ENCODE assay signal across 16 cellular contexts in the genomic region with DNA sequence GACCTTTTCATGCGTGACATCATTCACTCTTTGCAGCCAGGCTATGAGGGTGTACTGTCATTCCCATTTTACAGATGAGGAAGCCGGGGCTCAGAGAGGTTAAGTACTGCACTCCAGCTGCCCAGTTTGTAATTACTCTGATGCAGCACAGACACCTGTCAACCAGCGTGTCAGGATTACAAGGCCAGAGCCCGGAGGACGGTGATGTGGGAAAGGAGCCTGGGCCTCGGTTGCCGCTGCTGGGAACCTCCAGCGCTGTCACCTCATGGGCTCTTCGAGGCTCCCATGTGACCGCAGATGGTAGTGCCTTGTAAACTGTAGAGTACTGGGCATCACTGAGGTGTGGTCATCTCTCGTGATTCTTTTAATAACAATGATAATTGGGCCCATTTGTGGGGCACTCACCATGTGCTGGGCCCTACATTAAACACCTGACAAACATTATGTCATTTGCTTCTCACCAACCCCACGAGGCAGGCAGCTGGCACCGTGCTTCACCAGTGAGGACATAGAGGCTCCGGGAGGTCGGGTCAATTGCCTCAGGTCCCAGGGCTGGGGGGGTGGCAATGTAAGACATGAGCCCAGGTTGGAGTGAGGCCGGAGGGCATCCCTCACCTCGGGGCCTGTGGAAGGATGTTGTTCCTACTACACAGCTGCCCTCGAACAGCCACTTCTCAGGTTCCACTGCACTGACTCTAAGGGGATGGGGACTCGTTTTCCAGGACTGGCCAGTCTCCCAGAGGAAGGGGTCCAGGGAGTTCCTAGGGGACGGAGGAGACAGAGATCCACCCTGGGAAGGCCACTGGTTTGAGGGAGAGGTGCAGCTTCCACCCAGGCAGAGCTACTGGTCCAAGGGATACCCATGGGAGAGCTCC. TPM values are rescaled to one million over a fixed set of nuclear protein-coding genes. Genes with fewer than 3 reads are reported as not detected.
DNase-seq lines count a peak whose midpoint lies in the region; ATAC-seq and TF ChIP-seq lines count a peak whose summit lies in the region.
"Had no signal": no experiment of that assay in that cellular context is flagged by ENCODE, and none has a peak within 500 bp of the region (broad histone marks: within the 10 kb centered on the region; RNA-seq: fewer than 3 reads in every experiment).

No MANE protein-coding gene starts in this region.

- H3K27ac ChIP-seq in HCT116 (ENCODE audit: low read depth, low read length) = no peak overlapping the region
- H3K27ac ChIP-seq in RWPE1 = peak overlapping the region; percentile 45
- no peak overlapping the region for H3K27ac ChIP-seq in mesenchymal stem cell (ENCODE audit: low read length, poor library complexity, severe bottlenecking)
- H3K27ac ChIP-seq in trophoblast cell (ENCODE audit: low read depth, low read length) = no peak overlapping the region

- no peak for TF ChIP-seq RAD21 in HCT116 (IDR thresholded peaks at IDR 0.05; ENCODE audit: low read depth)

- intact Hi-C loops in HCT116 (cut with micrococcal nuclease) = no loop called here

- H3K79me1 ChIP-seq in mesenchymal stem cell (replicated peaks; ENCODE audit: low read length, poor library complexity, severe bottlenecking) (no peaks in the 10 kb centered on the region), trophoblast cell (ENCODE audit: low read length) (peaks cover 4% of the 10 kb centered on the region)

- no peak overlapping the region for H2BK15ac ChIP-seq in mesenchymal stem cell (ENCODE audit: low read depth, poor library complexity, severe bottlenecking)

- H3K4ac ChIP-seq in mesenchymal stem cell (ENCODE audit: low read depth in 1 of 2, low read length in 2 of 2) (no peak overlapping the region), trophoblast cell (ENCODE audit: low read depth, low read length) (no peak overlapping the region)

- H3K18ac ChIP-seq in mesenchymal stem cell (ENCODE audit: low read depth in 1 of 2, low read length in 2 of 2) (no peak overlapping the region), trophoblast cell (ENCODE audit: low read length) (no peak overlapping the region)

- no peak overlapping the region for H3K4me3 ChIP-seq in HCT116 (replicated peaks in 1 of 2; ENCODE audit: low read depth in 1 of 2, low read length in 2 of 2)
- H3K4me3 ChIP-seq in mesenchymal stem cell (ENCODE audit: insufficient read depth in 1 of 2, low read depth in 1 of 2, low read length in 2 of 2) = no peak overlapping the region
- H3K4me3 ChIP-seq in trophoblast cell (ENCODE audit: low read depth, low read length) = no peak overlapping the region
- H3K4me3 ChIP-seq: BLaER1 treated with 17β-estradiol and CSF1 and Interleukin-3, amounts not matched to agents 10 nM and 100 nM; HAP-1 had no signal

- H3K36me3 ChIP-seq in HCT116 (ENCODE audit: control insufficient read depth in 1 of 2, insufficient read depth in 2 of 2, low read length in 2 of 2) (no peaks in the 10 kb centered on the region), mesenchymal stem cell (ENCODE audit: control insufficient read depth in 1 of 2, insufficient read depth in 2 of 2, low read depth in 1 of 2, low read length in 2 of 2) (no peaks in the 10 kb centered on the region), trophoblast cell (ENCODE audit: control insufficient read depth in 1 of 2, insufficient read depth in 2 of 2, low read length in 2 of 2) (no peaks in the 10 kb centered on the region)
- H3K36me3 ChIP-seq: BLaER1 treated with 17β-estradiol and CSF1 and Interleukin-3, amounts not matched to agents 10 nM and 100 nM; HAP-1 had no signal

- H2BK120ac ChIP-seq in mesenchymal stem cell (ENCODE audit: low read depth, low read length) = no peak overlapping the region
- no peak overlapping the region for H2BK120ac ChIP-seq in trophoblast cell (ENCODE audit: insufficient read depth, low read length, poor library complexity)

- H4K91ac ChIP-seq in mesenchymal stem cell (ENCODE audit: low read length) (no peak overlapping the region), trophoblast cell (ENCODE audit: low read depth, low read length) (peak overlapping the region; percentile 45)

- H3K9ac ChIP-seq in HCT116 (ENCODE audit: low read length) (no peak overlapping the region), mesenchymal stem cell (ENCODE audit: low read length) (no peak overlapping the region), trophoblast cell (ENCODE audit: low read length) (no peak overlapping the region)
- H3K9ac ChIP-seq: BLaER1 treated with 17β-estradiol and CSF1 and Interleukin-3, amounts not matched to agents 10 nM and 100 nM had no signal

- H2AK5ac ChIP-seq in mesenchymal stem cell (ENCODE audit: low read length, severe bottlenecking) = peak overlapping the region; percentile 29
- H2AK5ac ChIP-seq in trophoblast cell (ENCODE audit: low read length) = peak overlapping the region; percentile 38

- H3K4me1 ChIP-seq in HCT116 (ENCODE audit: control insufficient read depth in 1 of 2, insufficient read depth in 2 of 2, low read length in 2 of 2) = peaks cover 0 to 5% of the 10 kb centered on the region in 2 experiments; a peak in 2 of 4 replicates
- H3K4me1 ChIP-seq in mesenchymal stem cell (ENCODE audit: control insufficient read depth, insufficient read depth, low read depth, low read length) = peaks cover 16% of the 10 kb centered on the region
- peaks cover 5 to 16% of the 10 kb centered on the region in 2 experiments for H3K4me1 ChIP-seq in trophoblast cell (ENCODE audit: control insufficient read depth in 1 of 2, insufficient read depth in 2 of 2, low read length in 2 of 2)

- H3K27me3 ChIP-seq in HCT116 (ENCODE audit: insufficient read depth, low read length) (no peaks in the 10 kb centered on the region), mesenchymal stem cell (ENCODE audit: control insufficient read depth in 1 of 2, insufficient read depth in 1 of 2, low read length in 2 of 2) (peaks cover 0 to 60% of the 10 kb centered on the region in 2 experiments), trophoblast cell (ENCODE audit: insufficient read depth, low read length) (no peaks in the 10 kb centered on the region)
- H3K27me3 ChIP-seq: BLaER1 treated with 17β-estradiol and CSF1 and Interleukin-3, amounts not matched to agents 10 nM and 100 nM had no signal

- H3K14ac ChIP-seq in mesenchymal stem cell (ENCODE audit: low read length in 2 of 2) (no peak overlapping the region), trophoblast cell (ENCODE audit: low read length) (no peak overlapping the region)

- H2AFZ ChIP-seq in HCT116 (ENCODE audit: low read depth, low read length, poor library complexity, severe bottlenecking) (no peak overlapping the region), mesenchymal stem cell (ENCODE audit: low read depth, low read length) (no peak overlapping the region), trophoblast cell (ENCODE audit: insufficient read depth, low read length, poor library complexity) (no peak overlapping the region)

- no peak overlapping the region for H4K12ac ChIP-seq in trophoblast cell (ENCODE audit: low read depth, low read length)

- H2BK12ac ChIP-seq in mesenchymal stem cell (ENCODE audit: low read length in 2 of 2) = no peak overlapping the region
- H2BK12ac ChIP-seq in trophoblast cell (ENCODE audit: low read length) = peak overlapping the region; percentile 12

- peak; percentile 16; the same call in 1 of the 2 replicates for ATAC-seq in HCT116
- ATAC-seq in GM21619 (IDR thresholded peaks at IDR 0.05; ENCODE audit: unreplicated experiment) = no peak
- ATAC-seq in GM21360 (IDR thresholded peaks at IDR 0.05; ENCODE audit: unreplicated experiment) = no peak
- ATAC-seq: HepG2 had no signal

- WGBS in mesenchymal stem cell = 94% methylated on average over 19 of the region's 20 CpGs
- no CpG with 5 or more reads among the region's 20 CpGs for WGBS in trophoblast cell (ENCODE audit: extremely low coverage, insufficient coverage, insufficient read length)

- H3K9me2 ChIP-seq in HCT116 (ENCODE audit: insufficient read depth) = no peaks in the 10 kb centered on the region

- H3K4me2 ChIP-seq in HCT116 (ENCODE audit: low read length) = no peak overlapping the region
- H3K4me2 ChIP-seq in mesenchymal stem cell (ENCODE audit: low read length, poor library complexity, severe bottlenecking) = no peak overlapping the region
- H3K4me2 ChIP-seq in trophoblast cell (ENCODE audit: low read length) = no peak overlapping the region

- no peak for TF ChIP-seq CTCF in HCT116 (IDR thresholded peaks at IDR 0.05 in 2 of 3, conservative IDR thresholded peaks at IDR 0.05 in 1 of 3; ENCODE audit: borderline replicate concordance in 1 of 3, insufficient read depth in 1 of 3, low read depth in 2 of 3, low read length in 2 of 3)
- TF ChIP-seq CTCF in RWPE1 (conservative IDR thresholded peaks at IDR 0.05; ENCODE audit: low read depth) = no peak

- no TSS peak for BruUV-seq in HCT116 (replicated peaks; lab: Mats Ljungman, UMichigan)

- H3K9me3 ChIP-seq in HCT116 (ENCODE audit: control insufficient read depth in 1 of 2, insufficient read depth in 1 of 2, low read depth in 1 of 2, low read length in 2 of 2) (no peaks in the 10 kb centered on the region), mesenchymal stem cell (ENCODE audit: control insufficient read depth, low read length) (peaks cover 4% of the 10 kb centered on the region), trophoblast cell (ENCODE audit: insufficient read depth, low read depth, low read length) (peaks cover 6% of the 10 kb centered on the region)
- H3K9me3 ChIP-seq: HAP-1 had no signal

- CTCF ChIA-PET in HCT116 (lab: Charles Lee) = no interaction called here
- CTCF ChIA-PET in RWPE1 (lab: Yijun Ruan, JAX) = interaction anchor here (0.6 kb wide), 1 partner anchor 837 kb away, joined by 3 read pairs; no protein-coding TSS in a partner anchor

- RAD21 ChIA-PET in HCT116 (lab: Charles Lee; ENCODE audit: low non-redundant PET in 1 of 2, low total read pairs in 2 of 2, uncharacterized antibody in 2 of 2, unreplicated experiment in 2 of 2) = no interaction called here

- DNase-seq in HCT116 (ENCODE audit: low read depth, low spot score) = no peak
- no peak for DNase-seq in RWPE1 (ENCODE audit: low spot score)
- no peak for DNase-seq in mesenchymal stem cell
- peak; percentile 21 to 30 for DNase-seq in trophoblast cell
- DNase-seq in stimulated activated naive CD4-positive, alpha-beta T cell (lab: John Stamatoyannopoulos, UW) = no peak
- no peak for DNase-seq in AML-193 (lab: John Stamatoyannopoulos, UW)
- DNase-seq: 8988T, GF-D8, GOT3, HFFc6 had no signal

- no peak overlapping the region for H4K8ac ChIP-seq in mesenchymal stem cell (ENCODE audit: low read length)
- peak overlapping the region; percentile 10 for H4K8ac ChIP-seq in trophoblast cell (ENCODE audit: low read depth, low read length)

- POLR2A ChIA-PET in HCT116 (lab: Charles Lee) (no interaction called here), RWPE1 (lab: Yijun Ruan, JAX; ENCODE audit: low non-redundant PET) (interaction anchor here (1.1 kb wide), 1 partner anchor 18 kb away, joined by 11 read pairs; no protein-coding TSS in a partner anchor)

- H2BK5ac ChIP-seq in mesenchymal stem cell (ENCODE audit: low read depth, low read length, poor library complexity, severe bottlenecking) (no peak overlapping the region), trophoblast cell (ENCODE audit: low read depth, low read length, poor library complexity) (no peak overlapping the region)

- TF ChIP-seq POLR2A in HCT116 (IDR thresholded peaks at IDR 0.05; ENCODE audit: borderline replicate concordance, extremely low read depth, insufficient read depth, insufficient read length) = no peak

- no peaks in the 10 kb centered on the region for H3K79me2 ChIP-seq in HCT116 (ENCODE audit: insufficient read depth, low read length)
- no peaks in the 10 kb centered on the region for H3K79me2 ChIP-seq in trophoblast cell (ENCODE audit: control insufficient read depth, insufficient read depth, low read length, poor library complexity)

- H4K20me1 ChIP-seq in HCT116 (ENCODE audit: insufficient read depth) = no peaks in the 10 kb centered on the region
- H4K20me1 ChIP-seq: BLaER1 treated with 17β-estradiol and CSF1 and Interleukin-3, amounts not matched to agents 10 nM and 100 nM had no signal

- H3K23ac ChIP-seq in mesenchymal stem cell (ENCODE audit: low read length in 2 of 2) = no peak overlapping the region
- H3K23ac ChIP-seq in trophoblast cell (ENCODE audit: low read length) = no peak overlapping the region

RNA-seq across cellular contexts. Expression of gene PADI1, which starts 42.8 kb away (rescaled TPM):
- total RNA-seq in HCT116 (2021; ENCODE audit: unreplicated experiment) = 0.37 TPM
- 0.05 and 0.08 TPM in 2 replicates for polyA plus RNA-seq in HCT116 (2012)
- 0.03 TPM for polyA plus RNA-seq in mesenchymal stem cell (2013, experiment 1 of 2)
- 0.10 TPM for polyA plus RNA-seq in mesenchymal stem cell (2013, experiment 2 of 2)
- polyA plus RNA-seq in trophoblast cell (2013) = 0.44 and 0.59 TPM in 2 replicates
- total RNA-seq: CD4-positive, CD25-positive, alpha-beta regulatory T cell; HepG2 had no signal
- polyA plus RNA-seq: CD4-positive, CD25-positive, alpha-beta regulatory T cell; HepG2 had no signal

RNA-seq across cellular contexts. Expression of gene PADI2, which starts 42.9 kb away (rescaled TPM):
- 2.7 TPM for total RNA-seq in HCT116 (2021; ENCODE audit: unreplicated experiment)
- 2.4 and 2.9 TPM in 2 replicates for polyA plus RNA-seq in HCT116 (2012)
- 0.04 TPM for polyA plus RNA-seq in mesenchymal stem cell (2013, experiment 1 of 2)
- polyA plus RNA-seq in mesenchymal stem cell (2013, experiment 2 of 2) = 0.03 TPM
- polyA plus RNA-seq in trophoblast cell (2013) = 0.62 and 0.63 TPM in 2 replicates
- total RNA-seq: CD4-positive, CD25-positive, alpha-beta regulatory T cell; HepG2 had no signal
- polyA plus RNA-seq: HepG2 had no signal

Comparison
In these comparisons a context has a peak if more than half of its experiments do, and no peak if none do; other contexts are left out.
1. DNase-seq: peak in trophoblast cell (2 of 2); none in HCT116 (single experiment), RWPE1 (single experiment), mesenchymal stem cell (single experiment), stimulated activated naive CD4-positive, alpha-beta T cell (0 of 6) and AML-193 (0 of 2).